Comparison of ENCODE assay signal across 8 cellular contexts in genomic region chr3:193572426-193572908, GRCh38.
DNase-seq lines count a peak whose midpoint lies in the region; ATAC-seq and TF ChIP-seq lines count a peak whose summit lies in the region.

No MANE protein-coding gene starts in this region.

- ATAC-seq in GM18909 (IDR thresholded peaks at IDR 0.05; ENCODE audit: poor library complexity, unreplicated experiment) (peak; percentile 83), HG03159 (IDR thresholded peaks at IDR 0.05; ENCODE audit: unreplicated experiment) (peak; percentile 82)

- peak; percentile 91 for DNase-seq in Ammon's horn (ENCODE audit: low spot score)
- peak; percentile 92 for DNase-seq in NCI-H2196 treated with DMSO at 0.1 percent for 48 hours (lab: John Stamatoyannopoulos, UW; ENCODE audit: unreplicated experiment)
- DNase-seq in cerebellar cortex (ENCODE audit: low spot score), result peak; percentile 86
- peak; percentile 84 for DNase-seq in left kidney (ENCODE audit: low read depth, low spot score)
- peak; percentile 14 for DNase-seq in stimulated activated CD8-positive, alpha-beta memory T cell treated with anti-CD3 and anti-CD28 coated beads, Interleukin-12 subunit alpha, Interleukin-12 subunit beta, amount 100 ng/mL, for 1 hour (ENCODE audit: low read depth)

- no peak overlapping the region for H3K27ac ChIP-seq in VCaP

- peak; percentile 84 for TF ChIP-seq CTCF in VCaP (conservative IDR thresholded peaks at IDR 0.05)

Comparison
In these comparisons a context has a peak if more than half of its experiments do, and no peak if none do; other contexts are left out.
1. DNase-seq: peak in every context shown above with its lines; median percentile 92 in NCI-H2196 treated with DMSO at 0.1 percent for 48 hours; 91 in Ammon's horn; 86 in cerebellar cortex; 84 in left kidney; 14 in stimulated activated CD8-positive, alpha-beta memory T cell treated with anti-CD3 and anti-CD28 coated beads, Interleukin-12 subunit alpha, Interleukin-12 subunit beta, amount 100 ng/mL, for 1 hour.